Comparison of ENCODE assay signal across 1 cellular context in genomic region chr13:23161176-23161825, GRCh38.
A peak's percentile ranks its signal among the peaks of the same experiment; 100 is the strongest.
TF ChIP-seq lines count a peak whose summit lies in the region.

No MANE protein-coding gene starts in this region.

TF ChIP-seq in IMR-90, 13 proteins besides CTCF, POLR2A, EP300 and RAD21:
- no peak for TF ChIP-seq USF2 (IDR thresholded peaks at IDR 0.05; ENCODE audit: low read depth, low read length)
- peak; percentile 73 for TF ChIP-seq CEBPB (IDR thresholded peaks at IDR 0.05; ENCODE audit: low read depth, low read length)
- no peak for TF ChIP-seq FOS (IDR thresholded peaks at IDR 0.05; ENCODE audit: low read depth, low read length)
